Comparison of ENCODE assay signal across 8 cellular contexts in the genomic region with DNA sequence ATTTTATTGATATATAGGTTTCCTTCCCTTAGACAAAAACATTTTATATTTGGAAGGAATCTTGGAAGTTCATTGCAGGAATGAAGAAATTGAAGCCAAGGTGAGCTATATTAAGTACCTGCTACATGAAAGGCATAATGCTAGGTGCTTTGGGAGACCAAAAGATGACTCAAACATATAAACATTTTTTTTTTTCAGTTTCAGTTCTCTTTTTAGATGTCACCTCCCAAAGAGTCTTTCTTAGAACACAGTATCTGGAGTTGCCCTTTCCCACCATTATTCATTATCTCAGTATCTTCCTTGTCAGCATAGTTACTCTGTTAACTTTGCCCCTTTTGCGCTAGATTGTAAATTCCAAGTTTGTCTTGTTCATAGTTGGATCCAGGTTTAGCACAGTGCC. TPM values are rescaled to one million over a fixed set of nuclear protein-coding genes. Genes with fewer than 3 reads are reported as not detected.
DNase-seq lines count a peak whose midpoint lies in the region; ATAC-seq, FAIRE-seq and TF ChIP-seq lines count a peak whose summit lies in the region.

No MANE protein-coding gene starts in this region.

- H3K4me2 ChIP-seq in keratinocyte (ENCODE audit: control insufficient read depth, extremely low read depth, insufficient read depth, low read depth, low read length): peak overlapping the region; percentile 66

- no peak overlapping the region for H2AFZ ChIP-seq in keratinocyte (ENCODE audit: control insufficient read depth, low read length)

- H3K27me3 Mint-ChIP-seq in activated CD4-positive, alpha-beta memory T cell treated with anti-CD3 and anti-CD28 coated beads for 36 hours: no peaks in the 10 kb centered on the region

- no peaks in the 10 kb centered on the region for H4K20me1 ChIP-seq in keratinocyte (ENCODE audit: control insufficient read depth, extremely low read depth, insufficient read depth, low read length)

- intact Hi-C loops in right cardiac atrium (cut with DNase I): no loop called here
- intact Hi-C loops in activated CD4-positive, alpha-beta memory T cell treated with anti-CD3 and anti-CD28 coated beads for 36 hours (cut with micrococcal nuclease): loop anchor here (1.0 to 10.0 kb wide), 5 partner anchors 169 to 407 kb away; a partner anchor contains a TSS

- peak overlapping the region; percentile 100 for H3K4me3 Mint-ChIP-seq in activated CD4-positive, alpha-beta memory T cell treated with anti-CD3 and anti-CD28 coated beads for 36 hours

- H3K79me2 ChIP-seq in keratinocyte (ENCODE audit: control insufficient read depth, insufficient read depth, low read length): peaks cover 3% of the 10 kb centered on the region

- 86% methylated on average over 1 of the region's 1 CpG for WGBS in right cardiac atrium

- peak overlapping the region; percentile 98 for H3K27ac Mint-ChIP-seq in activated CD4-positive, alpha-beta memory T cell treated with anti-CD3 and anti-CD28 coated beads for 36 hours

- dilution Hi-C loops in keratinocyte (cut with MboI; ENCODE audit: extremely low pct_ligation_motif_present, low sequenced_read_pairs): no loop called here

- H3K27me3 ChIP-seq in right cardiac atrium (ENCODE audit: control insufficient read depth, insufficient read depth): no peaks in the 10 kb centered on the region
- H3K27me3 ChIP-seq in right atrium auricular region: no peaks in the 10 kb centered on the region
- H3K27me3 ChIP-seq in keratinocyte (ENCODE audit: control insufficient read depth, extremely low read depth, insufficient read depth, low read length): no peaks in the 10 kb centered on the region

- no peak overlapping the region for H3K27ac ChIP-seq in right cardiac atrium (ENCODE audit: low read length)
- H3K27ac ChIP-seq in right atrium auricular region: no peak overlapping the region
- peak overlapping the region; percentile 84 for H3K27ac ChIP-seq in keratinocyte (ENCODE audit: control insufficient read depth, insufficient read depth, low read length)

- H3K36me3 Mint-ChIP-seq in activated CD4-positive, alpha-beta memory T cell treated with anti-CD3 and anti-CD28 coated beads for 36 hours: peaks cover 9% of the 10 kb centered on the region

- DNase-seq in right cardiac atrium: no peak
- DNase-seq in right atrium auricular region (ENCODE audit: low spot score): no peak
- no peak for DNase-seq in activated CD4-positive, alpha-beta memory T cell treated with anti-CD3 and anti-CD28 coated beads for 36 hours
- DNase-seq in keratinocyte (ENCODE audit: low read depth, low spot score): no peak
- DNase-seq in NCI-H2196 (lab: John Stamatoyannopoulos, UW; ENCODE audit: unreplicated experiment): no peak
- no peak for DNase-seq in iPS-NIHi7 (ENCODE audit: extremely low spot score)
- DNase-seq in NCI-H2171 treated with DMSO at 0.1 percent for 48 hours (lab: John Stamatoyannopoulos, UW): no peak

- H3K4me3 ChIP-seq in right cardiac atrium (ENCODE audit: low read length) (peak overlapping the region; percentile 86), right atrium auricular region (peak overlapping the region in 1 of 2 donors; percentile 87), keratinocyte (ENCODE audit: control insufficient read depth in 2 of 3, extremely low read depth in 1 of 3, insufficient read depth in 2 of 3, low read depth in 1 of 3, low read length in 3 of 3) (peak overlapping the region; percentile 57 to 82 (median 65))

- ATAC-seq in right cardiac atrium (no peak), HG03159 (IDR thresholded peaks at IDR 0.05; ENCODE audit: unreplicated experiment) (no peak)

- no peaks in the 10 kb centered on the region for H3K9me3 Mint-ChIP-seq in activated CD4-positive, alpha-beta memory T cell treated with anti-CD3 and anti-CD28 coated beads for 36 hours

- peaks cover 42% of the 10 kb centered on the region for H3K4me1 Mint-ChIP-seq in activated CD4-positive, alpha-beta memory T cell treated with anti-CD3 and anti-CD28 coated beads for 36 hours (ENCODE audit: low read depth)

- H3K36me3 ChIP-seq in right atrium auricular region (no peaks in the 10 kb centered on the region), keratinocyte (ENCODE audit: control insufficient read depth in 2 of 2, extremely low read depth in 1 of 2, insufficient read depth in 2 of 2, low read length in 2 of 2) (no peaks in the 10 kb centered on the region)

- POLR2A ChIA-PET in activated CD4-positive, alpha-beta memory T cell treated with anti-CD3 and anti-CD28 coated beads for 36 hours (lab: Charles Lee): interaction anchor here (0.6 to 1.8 kb wide), 7 partner anchors 67 to 1095 kb away, joined by 3 to 8 read pairs (median 4); a partner anchor contains a TSS

- H3K9me3 ChIP-seq in right cardiac atrium (ENCODE audit: control insufficient read depth, low read length) (no peaks in the 10 kb centered on the region), right atrium auricular region (no peaks in the 10 kb centered on the region), keratinocyte (ENCODE audit: control insufficient read depth, low read depth, low read length) (no peaks in the 10 kb centered on the region)

- H3K9me1 ChIP-seq in keratinocyte (ENCODE audit: control insufficient read depth, extremely low read depth, insufficient read depth, low read length): no peaks in the 10 kb centered on the region

- peaks cover 4% of the 10 kb centered on the region for H3K4me1 ChIP-seq in right cardiac atrium (ENCODE audit: control insufficient read depth, insufficient read depth, low read length)
- peaks cover 0 to 21% of the 10 kb centered on the region in 2 donors for H3K4me1 ChIP-seq in right atrium auricular region
- peaks cover 14% of the 10 kb centered on the region for H3K4me1 ChIP-seq in keratinocyte (ENCODE audit: control insufficient read depth, extremely low read depth, insufficient read depth, low read length)

- H3K9ac ChIP-seq in keratinocyte (ENCODE audit: control insufficient read depth, extremely low read depth, insufficient read depth, low read length): peak overlapping the region; percentile 88

- FAIRE-seq in keratinocyte (lab: Jason Lieb, UNC): no peak

- TF ChIP-seq CTCF in right atrium auricular region (IDR thresholded peaks at IDR 0.05) (no peak), keratinocyte (optimal IDR thresholded peaks at IDR 0.05 in 1 of 3, IDR thresholded peaks at IDR 0.05 in 1 of 3, conservative IDR thresholded peaks at IDR 0.05 in 1 of 3; ENCODE audit: extremely low read depth in 1 of 3, insufficient read depth in 2 of 3, low read length in 3 of 3) (no peak)

- CTCF ChIA-PET in activated CD4-positive, alpha-beta memory T cell treated with anti-CD3 and anti-CD28 coated beads for 36 hours (lab: Charles Lee): interaction anchor here (1.4 kb wide), 1 partner anchor 578 kb away, joined by 3 read pairs; no protein-coding TSS in a partner anchor

RNA-seq across cellular contexts. Expression of a gene that starts 1.1 kb away (rescaled TPM):
- total RNA-seq in right cardiac atrium: 1 to 10 TPM; 7.1 to 9.2 (median 7.8) TPM
- 5.5 TPM for polyA plus RNA-seq in right cardiac atrium
- 1 to 10 TPM; 7.1 to 7.4 TPM for total RNA-seq in right atrium auricular region
- total RNA-seq in activated CD4-positive, alpha-beta memory T cell treated with anti-CD3 and anti-CD28 coated beads for 36 hours: 10 to 100 TPM; 13.5 to 14.4 TPM
- polyA plus RNA-seq in keratinocyte: 4.9 to 6.8 TPM (median 5.7 TPM) in 3 replicates
- 4.4 TPM for polyA plus RNA-seq in keratinocyte (2011; ENCODE audit: low read depth)
- 4.7 and 6.9 TPM in 2 replicates for polyA plus RNA-seq in keratinocyte (2011; cell fraction: cytosol; rRNA removed)
- polyA plus RNA-seq in keratinocyte (2011; cell fraction: nucleus; rRNA removed): 5.0 and 5.3 TPM in 2 replicates
- polyA plus RNA-seq in keratinocyte (2012; ENCODE audit: low replicate concordance): 4.0 and 4.9 TPM in 2 replicates
- polyA minus RNA-seq in keratinocyte: 3.5 to 4.2 TPM (median 3.8 TPM) in 3 replicates
- 4.0 TPM for polyA minus RNA-seq in keratinocyte (2011; cell fraction: cytosol; rRNA and poly(A)+ RNA removed)
- polyA minus RNA-seq in keratinocyte (2011; cell fraction: nucleus; rRNA and poly(A)+ RNA removed): 2.2 and 5.3 TPM in 2 replicates

RNA-seq across cellular contexts. Expression of a gene that starts 1.6 kb away (rescaled TPM):
- 10 to 100 TPM; 27.0 to 58.0 (median 31.9) TPM for total RNA-seq in right cardiac atrium
- 15.3 TPM for polyA plus RNA-seq in right cardiac atrium
- 10 to 100 TPM; 28.8 to 37.2 TPM for total RNA-seq in right atrium auricular region
- total RNA-seq in activated CD4-positive, alpha-beta memory T cell treated with anti-CD3 and anti-CD28 coated beads for 36 hours: 10 to 100 TPM; 25.0 to 25.7 TPM
- polyA plus RNA-seq in keratinocyte: 6.4 to 9.0 TPM (median 8.0 TPM) in 3 replicates
- polyA plus RNA-seq in keratinocyte (2011; ENCODE audit: low read depth): 4.8 TPM
- polyA plus RNA-seq in keratinocyte (2011; cell fraction: cytosol; rRNA removed): 6.8 and 10.4 TPM in 2 replicates
- 6.9 and 7.4 TPM in 2 replicates for polyA plus RNA-seq in keratinocyte (2011; cell fraction: nucleus; rRNA removed)
- polyA plus RNA-seq in keratinocyte (2012; ENCODE audit: low replicate concordance): 5.0 and 5.6 TPM in 2 replicates
- polyA minus RNA-seq in keratinocyte: 5.1 to 11.8 TPM (median 11.7 TPM) in 3 replicates
- polyA minus RNA-seq in keratinocyte (2011; cell fraction: cytosol; rRNA and poly(A)+ RNA removed): 7.9 TPM
- polyA minus RNA-seq in keratinocyte (2011; cell fraction: nucleus; rRNA and poly(A)+ RNA removed): 2.4 and 5.2 TPM in 2 replicates
